In genomic region chr13:49279112-49279511, GRCh38 we compare ENCODE assay signal across 2 cellular contexts.
TF ChIP-seq lines count a peak whose summit lies in the region.

No MANE protein-coding gene starts in this region.

TF ChIP-seq in IMR-90, 13 proteins besides CTCF, POLR2A, EP300 and RAD21:
- TF ChIP-seq MAFK (IDR thresholded peaks at IDR 0.05; ENCODE audit: low read depth, low read length) = no peak
- TF ChIP-seq RFX5 (IDR thresholded peaks at IDR 0.05; ENCODE audit: low read depth, low read length) = no peak
- no peak for TF ChIP-seq CEBPB (IDR thresholded peaks at IDR 0.05; ENCODE audit: low read depth, low read length)
- no peak for TF ChIP-seq NFE2L2 (IDR thresholded peaks at IDR 0.05; ENCODE audit: low read depth, low read length)
- TF ChIP-seq CHD1 (IDR thresholded peaks at IDR 0.05; ENCODE audit: low read depth, low read length) = no peak
- TF ChIP-seq ELK1 (IDR thresholded peaks at IDR 0.05; ENCODE audit: borderline replicate concordance, low read depth, low read length) = no peak
TF ChIP-seq in IMR-90: peak in this region for 0.

TF ChIP-seq in H1, 55 proteins besides CTCF, POLR2A, EP300 and RAD21:
- TF ChIP-seq RXRA (IDR thresholded peaks at IDR 0.05; ENCODE audit: insufficient read depth, low read depth, low read length) = no peak
- no peak for TF ChIP-seq GABPA (IDR thresholded peaks at IDR 0.05; ENCODE audit: borderline replicate concordance, insufficient read depth, low read length)
- TF ChIP-seq RBBP5 (IDR thresholded peaks at IDR 0.05; ENCODE audit: borderline replicate concordance, low read depth, low read length) = no peak
- TF ChIP-seq CEBPB (IDR thresholded peaks at IDR 0.05; ENCODE audit: low read depth, low read length) = no peak
- no peak for TF ChIP-seq ZNF274 (IDR thresholded peaks at IDR 0.05; ENCODE audit: borderline replicate concordance, extremely low read depth, low read length)
- TF ChIP-seq TBP (IDR thresholded peaks at IDR 0.05; ENCODE audit: low read depth, low read length) = no peak
- TF ChIP-seq POLR2AphosphoS5 (IDR thresholded peaks at IDR 0.05; ENCODE audit: low read depth, low read length) = no peak
- no peak for TF ChIP-seq E2F6 (IDR thresholded peaks at IDR 0.05)
- no peak for TF ChIP-seq TAF1 (IDR thresholded peaks at IDR 0.05; ENCODE audit: low read depth, low read length)
- TF ChIP-seq KDM5A (IDR thresholded peaks at IDR 0.05; ENCODE audit: low read length) = no peak
- no peak for TF ChIP-seq CTBP2 (IDR thresholded peaks at IDR 0.05; ENCODE audit: borderline replicate concordance, insufficient read depth, insufficient read length, low read length)
- no peak for TF ChIP-seq SRF (IDR thresholded peaks at IDR 0.05; ENCODE audit: low read depth, low read length)
- TF ChIP-seq USF2 (IDR thresholded peaks at IDR 0.05; ENCODE audit: low read length) = no peak
- no peak for TF ChIP-seq CHD7 (IDR thresholded peaks at IDR 0.05; ENCODE audit: insufficient replicate concordance, low read length)
- TF ChIP-seq SUZ12 (IDR thresholded peaks at IDR 0.05; ENCODE audit: low read length) = no peak
- no peak for TF ChIP-seq FOSL1 (IDR thresholded peaks at IDR 0.05; ENCODE audit: insufficient read depth, low read depth, low read length)
- no peak for TF ChIP-seq RFX5 (IDR thresholded peaks at IDR 0.05; ENCODE audit: borderline replicate concordance, low read depth, low read length)
- TF ChIP-seq SIRT6 (IDR thresholded peaks at IDR 0.05; ENCODE audit: low read length) = no peak
